8 cellular contexts compared by ENCODE assay signal in genomic region chr17:74204474-74204873, GRCh38. TPM values are rescaled to one million over a fixed set of nuclear protein-coding genes. Genes with fewer than 3 reads are reported as not detected.
DNase-seq lines count a peak whose midpoint lies in the region; ATAC-seq and TF ChIP-seq lines count a peak whose summit lies in the region.

No MANE protein-coding gene starts in this region.

- H3K9me3 ChIP-seq in ascending aorta (no peaks in the 10 kb centered on the region), right lobe of liver (no peaks in the 10 kb centered on the region), tibial artery (no peaks in the 10 kb centered on the region)

- H3K27ac ChIP-seq in ascending aorta (peak overlapping the region; percentile 76), right lobe of liver (peak overlapping the region in 1 of 3 donors; percentile 87), tibial artery (peak overlapping the region; percentile 79 to 80)

- TF ChIP-seq CTCF in ascending aorta (IDR thresholded peaks at IDR 0.05), result no peak
- no peak for TF ChIP-seq CTCF in right lobe of liver (IDR thresholded peaks at IDR 0.05)
- TF ChIP-seq CTCF in tibial artery (IDR thresholded peaks at IDR 0.05), result no peak

- intact Hi-C loops in ascending aorta (cut with DNase I) (loop anchor here (5.0 to 10.0 kb wide), 3 partner anchors 430 to 570 kb away; partner anchors contain the start of genes NAT9 and SDK2), right lobe of liver (cut with DNase I) (no loop called here), tibial artery (cut with DNase I; ENCODE audit: low total_unique reads) (loop anchor here (10.0 kb wide), 2 partner anchors 570 to 1120 kb away; partner anchors contain the start of gene NAT9)

- H3K36me3 ChIP-seq in ascending aorta (peaks cover 28 to 47% of the 10 kb centered on the region in 2 donors), right lobe of liver (peaks cover 0 to 35% (median 10%) of the 10 kb centered on the region in 4 donors), tibial artery (peaks cover 6 to 48% (median 35%) of the 10 kb centered on the region in 3 donors)

- H3K27me3 ChIP-seq in ascending aorta (peaks cover 4% of the 10 kb centered on the region), right lobe of liver (no peaks in the 10 kb centered on the region), tibial artery (peaks cover 0 to 32% of the 10 kb centered on the region in 2 donors)

- H3K4me3 ChIP-seq in ascending aorta (peak overlapping the region; percentile 68 to 93), right lobe of liver (peak overlapping the region; percentile 71 to 97 (median 93)), tibial artery (peak overlapping the region; percentile 77 to 93)

- H3K4me1 ChIP-seq in ascending aorta, result peaks cover 9 to 15% of the 10 kb centered on the region in 2 donors
- peaks cover 0 to 16% (median 9%) of the 10 kb centered on the region in 4 donors for H3K4me1 ChIP-seq in right lobe of liver
- peaks cover 0 to 44% (median 28%) of the 10 kb centered on the region in 4 donors for H3K4me1 ChIP-seq in tibial artery

- TF ChIP-seq POLR2A in right lobe of liver (IDR thresholded peaks at IDR 0.05), result no peak

- DNase-seq in activated CD8-positive, alpha-beta memory T cell treated with anti-CD3 and anti-CD28 coated beads, Interleukin-2, amount 50 U/mL, for 48 hours, result peak; percentile 54
- DNase-seq in activated CD8-positive, alpha-beta memory T cell treated with anti-CD3 and anti-CD28 coated beads for 24 hours, result no peak
- DNase-seq in ascending aorta (ENCODE audit: low spot score in 2 of 2), result no peak
- DNase-seq in right lobe of liver, result no peak
- no peak for DNase-seq in tibial artery
- DNase-seq in SIG-M5 (lab: John Stamatoyannopoulos, UW), result no peak

- ATAC-seq in right lobe of liver (no peak), HG02763 (IDR thresholded peaks at IDR 0.05; ENCODE audit: unreplicated experiment) (no peak), HG03469 (IDR thresholded peaks at IDR 0.05; ENCODE audit: unreplicated experiment) (no peak)

- 50% methylated on average over 14 of the region's 14 CpGs for whole genome bisulfite sequencing in right lobe of liver (ENCODE audit: insufficient coverage, low coverage, low lambda C conversion rate, missing lambda C conversion rate)

RNA-seq across cellular contexts. Expression of gene RPL38, which starts 1.0 kb away (rescaled TPM):
- total RNA-seq in ascending aorta (243 TPM), right lobe of liver (100 to 1,000 TPM; 161 to 313 (median 282) TPM)

RNA-seq across cellular contexts. Expression of gene TTYH2, which starts 8.9 kb away (rescaled TPM):
- total RNA-seq in ascending aorta (30.3 TPM), right lobe of liver (1 to 10 TPM in 3 of 6 experiments, under 1 TPM in 3; 0.60 to 1.8 (median 1.3) TPM)

Comparison
In these comparisons a context has a peak if more than half of its experiments do, and no peak if none do; other contexts are left out.
1. RNA of gene TTYH2, which starts 8.9 kb away (total RNA-seq): 30.3 TPM in ascending aorta (single experiment); 0.60 to 1.8 TPM in right lobe of liver; every median in the first group is over 10 times any median in the second.
2. intact Hi-C loops: an anchor here in ascending aorta (5.0 to 10.0 kb wide) and tibial artery (10.0 kb wide); none called in right lobe of liver.
3. Peak in every context shown above with its lines, with median percentiles within 50 percentile points of each other: H3K4me3 ChIP-seq.